ENCODE assay signal across 10 cellular contexts in the genomic region with DNA sequence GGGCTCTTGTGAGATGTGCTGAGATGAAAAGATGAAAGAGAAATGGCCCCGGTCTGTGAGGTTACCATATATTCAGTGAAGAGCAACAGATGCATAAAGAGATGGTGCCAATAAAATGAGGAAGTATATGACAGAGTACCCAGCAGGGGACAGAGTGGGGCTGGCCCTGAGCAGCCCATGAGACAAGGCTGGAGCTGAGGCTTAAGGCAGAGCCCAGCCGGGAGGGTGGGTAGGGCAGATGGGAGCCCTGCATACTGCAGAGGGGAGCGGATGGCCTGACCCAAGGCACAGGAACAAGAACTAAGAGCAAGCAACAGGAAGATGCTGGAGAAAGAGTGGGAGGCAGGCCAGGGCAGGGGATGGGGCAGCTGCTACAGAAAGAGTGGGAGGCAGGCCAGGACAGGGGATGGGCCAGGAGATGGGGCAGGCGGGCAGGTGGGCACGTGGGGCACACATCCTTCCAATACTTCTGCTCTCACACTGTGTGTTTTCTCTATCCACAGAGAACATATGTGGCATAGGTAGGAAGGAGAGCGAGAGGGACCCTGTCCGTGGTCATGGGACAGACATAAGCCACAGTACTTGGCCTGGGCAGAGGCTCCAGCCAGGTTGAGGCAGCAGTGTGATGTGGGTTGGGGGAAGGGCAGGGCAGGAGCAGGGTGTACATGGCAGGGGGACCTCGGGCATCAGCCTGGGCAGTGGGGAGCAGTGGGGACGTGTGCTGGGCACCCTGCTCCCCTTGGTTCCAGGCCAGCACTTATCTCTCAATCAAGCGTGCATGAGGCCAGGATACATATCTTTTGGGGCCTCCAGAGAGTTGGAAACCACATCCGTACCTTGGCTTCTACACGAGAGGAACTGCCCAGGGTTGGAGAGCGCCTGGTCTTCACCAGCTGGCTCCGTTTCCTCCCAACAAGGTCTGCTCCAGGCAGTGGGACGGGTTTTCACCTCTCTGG.
DNase-seq lines count a peak whose midpoint lies in the region; ATAC-seq and TF ChIP-seq lines count a peak whose summit lies in the region.
"Had no signal": no experiment of that assay in that cellular context is flagged by ENCODE, and none has a peak within 500 bp of the region (broad histone marks: within the 10 kb centered on the region; RNA-seq: fewer than 3 reads in every experiment).

No MANE protein-coding gene starts in this region.

- no peak overlapping the region for H3K27ac ChIP-seq in CD4-positive, alpha-beta T cell (ENCODE audit: low read depth, low read length)
- no peak overlapping the region for H3K27ac ChIP-seq in Karpas-422 (ENCODE audit: low read length)
- H3K27ac ChIP-seq: sigmoid colon, SK-N-MC had no signal

- no peak overlapping the region; the same call in 1 of the 2 replicates for H2AFZ ChIP-seq in Karpas-422 (ENCODE audit: low read length)

- no peak for TF ChIP-seq CTCF in CD4-positive, alpha-beta T cell (IDR thresholded peaks at IDR 0.05)
- TF ChIP-seq CTCF in HFFc6 (IDR thresholded peaks at IDR 0.05) = no peak

- ATAC-seq in CD4-positive, alpha-beta T cell (ENCODE audit: poor library complexity) = peak; percentile 47
- peak; percentile 42 for ATAC-seq in GM19324 (IDR thresholded peaks at IDR 0.05; ENCODE audit: low FRiP score, unreplicated experiment)
- peak; percentile 2 for ATAC-seq in activated naive CD8-positive, alpha-beta T cell treated with anti-CD3 and anti-CD28 coated beads, Interleukin-2, amount 50 U/mL, for 24 hours
- no peak for ATAC-seq in GM18519 (IDR thresholded peaks at IDR 0.05; ENCODE audit: low FRiP score, unreplicated experiment)

- no peak overlapping the region for H3K4me3 ChIP-seq in Karpas-422 (ENCODE audit: low read length)
- H3K4me3 ChIP-seq: sigmoid colon, SK-N-MC had no signal

- CTCF ChIA-PET in CD4-positive, alpha-beta T cell (lab: Charles Lee) = interaction anchor here (0.9 to 1.2 kb wide), 2 partner anchors 8 to 22 kb away, joined by 3 read pairs; no protein-coding TSS in a partner anchor

- no peaks in the 10 kb centered on the region for H4K20me1 ChIP-seq in Karpas-422 (ENCODE audit: insufficient read depth, low read depth, low read length)

- DNase-seq in CD4-positive, alpha-beta T cell = no peak
- DNase-seq in Karpas-422 = peak; percentile 70
- no peak for DNase-seq in activated naive CD8-positive, alpha-beta T cell treated with anti-CD3 and anti-CD28 coated beads, Interleukin-2, amount 50 U/mL, for 24 hours
- DNase-seq in mesenteric fat pad (ENCODE audit: low spot score) = no peak
- DNase-seq in stimulated activated CD4-positive, alpha-beta T cell treated with anti-CD3 and anti-CD28 coated beads, Interleukin-15, amount 100 ng/mL, for 24 hours = no peak
- no peak for DNase-seq in HFFc6
- DNase-seq: sigmoid colon had no signal

- no peak overlapping the region for H3K4me2 ChIP-seq in Karpas-422 (ENCODE audit: low read depth, low read length, poor library complexity, severe bottlenecking)

- no peaks in the 10 kb centered on the region for H3K27me3 ChIP-seq in CD4-positive, alpha-beta T cell (ENCODE audit: control insufficient read depth, insufficient read depth, low read length)
- H3K27me3 ChIP-seq in Karpas-422 (ENCODE audit: low read length) = no peaks in the 10 kb centered on the region
- H3K27me3 ChIP-seq: sigmoid colon had no signal

- H3K4me3 Mint-ChIP-seq in CD4-positive, alpha-beta T cell = peak overlapping the region; percentile 46
- no peak overlapping the region for H3K4me3 Mint-ChIP-seq in activated naive CD8-positive, alpha-beta T cell treated with anti-CD3 and anti-CD28 coated beads, Interleukin-2, amount 50 U/mL, for 24 hours
- no peak overlapping the region for H3K4me3 Mint-ChIP-seq in HFFc6

- no peaks in the 10 kb centered on the region for H3K36me3 ChIP-seq in Karpas-422 (ENCODE audit: insufficient read depth, low read length)
- H3K36me3 ChIP-seq: sigmoid colon had no signal

- 0 out of 2 replicates have a peak overlapping the region, but pooled peaks have one; percentile 8 for H3K9ac ChIP-seq in Karpas-422 (ENCODE audit: low read length)

- H3K9me3 Mint-ChIP-seq in CD4-positive, alpha-beta T cell = no peaks in the 10 kb centered on the region
- H3K9me3 Mint-ChIP-seq in activated naive CD8-positive, alpha-beta T cell treated with anti-CD3 and anti-CD28 coated beads, Interleukin-2, amount 50 U/mL, for 24 hours = no peaks in the 10 kb centered on the region
- H3K9me3 Mint-ChIP-seq in HFFc6 = peaks cover 44% of the 10 kb centered on the region

- intact Hi-C loops in CD4-positive, alpha-beta T cell (cut with DNase I, micrococcal nuclease) = no loop called here

- H3K9me2 ChIP-seq in Karpas-422 (replicated peaks; ENCODE audit: insufficient read depth, low read length) = no peaks in the 10 kb centered on the region

- no peaks in the 10 kb centered on the region for H3K79me2 ChIP-seq in Karpas-422 (ENCODE audit: low read length)

- POLR2A ChIA-PET in CD4-positive, alpha-beta T cell (lab: Charles Lee) = interaction anchor here (0.5 to 2.5 kb wide), 12 partner anchors 8 to 186 kb away, joined by 3 to 11 read pairs (median 4); no protein-coding TSS in a partner anchor

- H3K4me1 ChIP-seq in Karpas-422 (ENCODE audit: low read length) = peaks cover 13% of the 10 kb centered on the region
- H3K4me1 ChIP-seq: sigmoid colon had no signal

- H3K36me3 Mint-ChIP-seq in CD4-positive, alpha-beta T cell (ENCODE audit: low read depth) = no peaks in the 10 kb centered on the region
- H3K36me3 Mint-ChIP-seq in activated naive CD8-positive, alpha-beta T cell treated with anti-CD3 and anti-CD28 coated beads, Interleukin-2, amount 50 U/mL, for 24 hours (ENCODE audit: low read depth) = no peaks in the 10 kb centered on the region
- H3K36me3 Mint-ChIP-seq in HFFc6 (ENCODE audit: low read depth) = no peaks in the 10 kb centered on the region

- H3K27me3 Mint-ChIP-seq in CD4-positive, alpha-beta T cell = no peaks in the 10 kb centered on the region
- no peaks in the 10 kb centered on the region for H3K27me3 Mint-ChIP-seq in activated naive CD8-positive, alpha-beta T cell treated with anti-CD3 and anti-CD28 coated beads, Interleukin-2, amount 50 U/mL, for 24 hours
- H3K27me3 Mint-ChIP-seq in HFFc6 (ENCODE audit: insufficient read depth) = peaks cover 3% of the 10 kb centered on the region; the same call in 1 of the 2 replicates

- H3K4me1 Mint-ChIP-seq in CD4-positive, alpha-beta T cell (ENCODE audit: low read depth) = peaks cover 98% of the 10 kb centered on the region
- peaks cover 93% of the 10 kb centered on the region for H3K4me1 Mint-ChIP-seq in activated naive CD8-positive, alpha-beta T cell treated with anti-CD3 and anti-CD28 coated beads, Interleukin-2, amount 50 U/mL, for 24 hours
- H3K4me1 Mint-ChIP-seq in HFFc6 (ENCODE audit: low read depth) = no peaks in the 10 kb centered on the region

- H3K9me3 ChIP-seq in CD4-positive, alpha-beta T cell (ENCODE audit: control insufficient read depth, low read length) = no peaks in the 10 kb centered on the region
- no peaks in the 10 kb centered on the region for H3K9me3 ChIP-seq in Karpas-422 (ENCODE audit: low read length)
- H3K9me3 ChIP-seq: sigmoid colon had no signal

- peak overlapping the region; percentile 92 for H3K27ac Mint-ChIP-seq in CD4-positive, alpha-beta T cell
- H3K27ac Mint-ChIP-seq in activated naive CD8-positive, alpha-beta T cell treated with anti-CD3 and anti-CD28 coated beads, Interleukin-2, amount 50 U/mL, for 24 hours = peak overlapping the region; percentile 79
- no peak overlapping the region for H3K27ac Mint-ChIP-seq in HFFc6
